28 cellular contexts compared by ENCODE assay signal in genomic region chr2:171088057-171088834, GRCh38.
DNase-seq lines count a peak whose midpoint lies in the region; ATAC-seq, FAIRE-seq and TF ChIP-seq lines count a peak whose summit lies in the region.
"Had no signal": no experiment of that assay in that cellular context is flagged by ENCODE, and none has a peak within 500 bp of the region (broad histone marks: within the 10 kb centered on the region; RNA-seq: fewer than 3 reads in every experiment).

No MANE protein-coding gene starts in this region.

- intact Hi-C loops in activated naive CD4-positive, alpha-beta T cell treated with anti-CD3 and anti-CD28 coated beads for 36 hours (cut with micrococcal nuclease): loop anchor here (5.0 to 10.0 kb wide), 2 partner anchors 159 to 723 kb away; no protein-coding TSS in a partner anchor

- TF ChIP-seq CTCF in WTC11 (IDR thresholded peaks at IDR 0.05) (no peak), neural progenitor cell (IDR thresholded peaks at IDR 0.05) (no peak)

- H4K20me1 ChIP-seq in neural progenitor cell (ENCODE audit: low read depth): peaks cover 30% of the 10 kb centered on the region

- no peaks in the 10 kb centered on the region for H3K27me3 ChIP-seq in neural progenitor cell
- H3K27me3 ChIP-seq: cardiac muscle cell, left lung, neutrophil, right atrium auricular region, testis, uterus had no signal

- peaks cover 10% of the 10 kb centered on the region for H3K4me1 ChIP-seq in neural progenitor cell
- H3K4me1 ChIP-seq: right atrium auricular region, uterus had no signal

- peak overlapping the region; percentile 32 for H3K27ac ChIP-seq in neural progenitor cell
- H3K27ac ChIP-seq: cardiac muscle cell, left lung, neutrophil, right atrium auricular region, uterus, WERI-Rb-1 had no signal

- H3K27me3 Mint-ChIP-seq in activated naive CD4-positive, alpha-beta T cell treated with anti-CD3 and anti-CD28 coated beads for 36 hours (ENCODE audit: low read depth): no peaks in the 10 kb centered on the region
- H3K27me3 Mint-ChIP-seq in WTC11 (ENCODE audit: low read depth): no peaks in the 10 kb centered on the region
- H3K27me3 Mint-ChIP-seq in neural progenitor cell (ENCODE audit: insufficient read depth, low read depth): no peaks in the 10 kb centered on the region
- H3K27me3 Mint-ChIP-seq: activated naive CD8-positive, alpha-beta T cell treated with anti-CD3 and anti-CD28 coated beads, Interleukin-2, amount 10 ng/mL, durations not matched to agents 7 days and 5 days; stimulated activated naive CD8-positive, alpha-beta T cell treated with anti-CD3 and anti-CD28 coated beads, Interleukin-15, Interleukin-2, amounts not matched to agents 100 ng/mL and 50 ng/mL, for 24 hours had no signal

- no peak overlapping the region for H3K4me3 Mint-ChIP-seq in activated naive CD4-positive, alpha-beta T cell treated with anti-CD3 and anti-CD28 coated beads for 36 hours
- H3K4me3 Mint-ChIP-seq in WTC11 (no peak overlapping the region), neural progenitor cell (no peak overlapping the region)
- H3K4me3 Mint-ChIP-seq: stimulated activated naive CD8-positive, alpha-beta T cell treated with anti-CD3 and anti-CD28 coated beads, Interleukin-15, Interleukin-2, amounts not matched to agents 100 ng/mL and 50 ng/mL, for 24 hours had no signal

- H3K27ac Mint-ChIP-seq in activated naive CD4-positive, alpha-beta T cell treated with anti-CD3 and anti-CD28 coated beads for 36 hours: peak overlapping the region; percentile 74
- peak overlapping the region in 1 of 2 donors; percentile 82 for H3K27ac Mint-ChIP-seq in activated naive CD4-positive, alpha-beta T cell treated with anti-CD3 and anti-CD28 coated beads, Interleukin-2, amount 50 U/mL, for 72 hours
- H3K27ac Mint-ChIP-seq in WTC11 (peak overlapping the region; percentile 52), neural progenitor cell (no peak overlapping the region)

- CTCF ChIA-PET in activated naive CD4-positive, alpha-beta T cell treated with anti-CD3 and anti-CD28 coated beads for 36 hours (lab: Charles Lee): interaction anchor here (0.7 to 3.0 kb wide), 13 partner anchors 9 to 328 kb away, joined by 3 to 21 read pairs (median 6); partner anchors contain the start of gene GORASP2
- CTCF ChIA-PET in WTC11 (lab: Charles Lee): interaction anchor here (1.1 to 3.9 kb wide), 7 partner anchors 18 to 328 kb away, joined by 3 to 23 read pairs (median 4); no protein-coding TSS in a partner anchor

- H3K9me3 ChIP-seq in neural progenitor cell (ENCODE audit: low read depth): no peaks in the 10 kb centered on the region
- H3K9me3 ChIP-seq: left lung, neutrophil, right atrium auricular region, testis, uterus had no signal

- ATAC-seq in activated naive CD4-positive, alpha-beta T cell treated with anti-CD3 and anti-CD28 coated beads, Interleukin-2, amount 50 U/mL, for 72 hours: no peak
- ATAC-seq in WTC11: no peak
- ATAC-seq in HG03571 (IDR thresholded peaks at IDR 0.05; ENCODE audit: unreplicated experiment): no peak
- ATAC-seq: left lung had no signal

- FAIRE-seq in G401.6 (lab: Jason Lieb, UNC): peak; percentile 41

- peaks cover 99% of the 10 kb centered on the region for H3K79me2 ChIP-seq in neural progenitor cell (ENCODE audit: low read depth)

- peaks cover 23% of the 10 kb centered on the region for H3F3A ChIP-seq in neural progenitor cell (ENCODE audit: low read depth)

- no peaks in the 10 kb centered on the region for H3K9me3 Mint-ChIP-seq in activated naive CD4-positive, alpha-beta T cell treated with anti-CD3 and anti-CD28 coated beads for 36 hours
- H3K9me3 Mint-ChIP-seq in activated naive CD4-positive, alpha-beta T cell treated with anti-CD3 and anti-CD28 coated beads, Interleukin-2, amount 50 U/mL, for 72 hours: no peaks in the 10 kb centered on the region
- no peaks in the 10 kb centered on the region for H3K9me3 Mint-ChIP-seq in WTC11
- H3K9me3 Mint-ChIP-seq in neural progenitor cell: no peaks in the 10 kb centered on the region
- H3K9me3 Mint-ChIP-seq: activated naive CD8-positive, alpha-beta T cell treated with anti-CD3 and anti-CD28 coated beads, Interleukin-2, amount 10 ng/mL, durations not matched to agents 7 days and 5 days; stimulated activated naive CD8-positive, alpha-beta T cell treated with anti-CD3 and anti-CD28 coated beads, Interleukin-15, Interleukin-2, amounts not matched to agents 100 ng/mL and 50 ng/mL, for 24 hours had no signal

- POLR2A ChIA-PET in WTC11 (lab: Charles Lee): no interaction called here

- H3K36me3 Mint-ChIP-seq in activated naive CD4-positive, alpha-beta T cell treated with anti-CD3 and anti-CD28 coated beads for 36 hours (ENCODE audit: low read depth): peaks cover 9% of the 10 kb centered on the region
- H3K36me3 Mint-ChIP-seq in activated naive CD4-positive, alpha-beta T cell treated with anti-CD3 and anti-CD28 coated beads, Interleukin-2, amount 50 U/mL, for 72 hours: peaks cover 5 to 22% of the 10 kb centered on the region in 2 donors
- H3K36me3 Mint-ChIP-seq in WTC11: no peaks in the 10 kb centered on the region
- H3K36me3 Mint-ChIP-seq in neural progenitor cell: peaks cover 33% of the 10 kb centered on the region

- H3K9ac ChIP-seq in neural progenitor cell: no peak overlapping the region

- H3K4me1 Mint-ChIP-seq in activated naive CD4-positive, alpha-beta T cell treated with anti-CD3 and anti-CD28 coated beads for 36 hours (ENCODE audit: low read depth): peaks cover 56% of the 10 kb centered on the region
- peaks cover 40% of the 10 kb centered on the region for H3K4me1 Mint-ChIP-seq in WTC11
- peaks cover 3% of the 10 kb centered on the region for H3K4me1 Mint-ChIP-seq in neural progenitor cell

- H3K4me3 ChIP-seq in neural progenitor cell: no peak overlapping the region
- H3K4me3 ChIP-seq: cardiac muscle cell, left lung, right atrium auricular region, smooth muscle cell, testis, uterus had no signal

- no peaks in the 10 kb centered on the region for H3K36me3 ChIP-seq in neural progenitor cell
- H3K36me3 ChIP-seq: cardiac muscle cell, left lung, neutrophil, right atrium auricular region, uterus, WERI-Rb-1 had no signal

- DNase-seq in activated naive CD4-positive, alpha-beta T cell treated with anti-CD3 and anti-CD28 coated beads for 36 hours: no peak
- no peak for DNase-seq in activated naive CD4-positive, alpha-beta T cell treated with anti-CD3 and anti-CD28 coated beads, Interleukin-2, amount 50 U/mL, for 72 hours (ENCODE audit: low spot score in 2 of 2)
- DNase-seq in WTC11 (ENCODE audit: low spot score) (no peak), neural progenitor cell (ENCODE audit: low spot score) (no peak), kidney glomerular epithelial cell (lab: John Stamatoyannopoulos, UW) (no peak), medulla oblongata (ENCODE audit: extremely low spot score) (no peak)
- DNase-seq: activated naive CD8-positive, alpha-beta T cell treated with anti-CD3 and anti-CD28 coated beads, Interleukin-2, amount 10 ng/mL, durations not matched to agents 7 days and 5 days; AML-193; cortex of kidney; glutamatergic neuron; IMR-90; left lung; NCI-H146; NCI-H345; NCI-H69; SHP77; stimulated activated CD4-positive, alpha-beta T cell treated with anti-CD3 and anti-CD28 coated beads, Interleukin-1b, Interleukin-23, amount 100 ng/mL, for 48 hours; T1000; testis; uterus; WERI-Rb-1 had no signal

- H2AFZ ChIP-seq in neural progenitor cell (replicated peaks): no peak overlapping the region

- no peak overlapping the region for H3K4me2 ChIP-seq in neural progenitor cell
- H3K4me2 ChIP-seq: smooth muscle cell had no signal

TF ChIP-seq in WTC11, 78 proteins besides CTCF, POLR2A, EP300 and RAD21:
- TF ChIP-seq ZNF317 (CRISPR knock-in tag; IDR thresholded peaks at IDR 0.05; ENCODE audit: borderline replicate concordance, low read depth) (0 out of 2 replicates have a peak, but pooled peaks have one; percentile 19), ZNF671 (CRISPR knock-in tag; IDR thresholded peaks at IDR 0.05) (no peak)
